In genomic region chr3:172692751-172693310, GRCh38 we compare ENCODE assay signal across 10 cellular contexts. TPM values are rescaled to one million over a fixed set of nuclear protein-coding genes. Genes with fewer than 3 reads are reported as not detected.
DNase-seq lines count a peak whose midpoint lies in the region; ATAC-seq, FAIRE-seq and TF ChIP-seq lines count a peak whose summit lies in the region.
"Had no signal": no experiment of that assay in that cellular context is flagged by ENCODE, and none has a peak within 500 bp of the region (broad histone marks: within the 10 kb centered on the region; RNA-seq: fewer than 3 reads in every experiment).

No MANE protein-coding gene starts in this region.

- ATAC-seq in GM19467 (IDR thresholded peaks at IDR 0.05; ENCODE audit: unreplicated experiment), result peak; percentile 73
- peak; percentile 85 for ATAC-seq in HG03378 (IDR thresholded peaks at IDR 0.05; ENCODE audit: unreplicated experiment)
- ATAC-seq in GM12878, result peak; percentile 76
- ATAC-seq: SK-N-SH treated with all-trans-retinoic acid at 6 μM for 48 hours had no signal

- POLR2A ChIA-PET in GM12878 (lab: Charles Lee), result interaction anchor here (0.6 to 1.2 kb wide), 5 partner anchors 8 to 83 kb away, joined by 3 to 4 read pairs (median 3); partner anchors contain the start of gene ECT2

- no peak overlapping the region for H3K27ac Mint-ChIP-seq in mesothelial cell of epicardium

- TF ChIP-seq POLR2A in GM12878 (IDR thresholded peaks at IDR 0.05; ENCODE audit: low read depth, low read length), result no peak

- TF ChIP-seq CTCF in DOHH2 (IDR thresholded peaks at IDR 0.05; ENCODE audit: low read depth, low read length, poor library complexity, severe bottlenecking) (no peak), GM12878 (IDR thresholded peaks at IDR 0.05 in 2 of 3, conservative IDR thresholded peaks at IDR 0.05 in 1 of 3; ENCODE audit: control insufficient read depth in 2 of 3, extremely low read depth in 1 of 3, insufficient read depth in 1 of 3, low read depth in 3 of 3, low read length in 3 of 3) (no peak), kidney (IDR thresholded peaks at IDR 0.05; ENCODE audit: borderline replicate concordance, extremely low read depth, insufficient read depth) (no peak), mesothelial cell of epicardium (IDR thresholded peaks at IDR 0.05; ENCODE audit: unreplicated experiment) (no peak)

- H3K4me3 Mint-ChIP-seq in mesothelial cell of epicardium, result no peak overlapping the region

- TF ChIP-seq RAD21 in GM12878 (IDR thresholded peaks at IDR 0.05; ENCODE audit: insufficient read depth, low read depth, low read length), result no peak

- H3K4me1 ChIP-seq in DOHH2 (ENCODE audit: control insufficient read depth, low read length) (peaks cover 14% of the 10 kb centered on the region), GM12878 (ENCODE audit: control insufficient read depth, insufficient read depth, low read length) (peaks cover 17% of the 10 kb centered on the region), kidney (ENCODE audit: control insufficient read depth in 1 of 2, insufficient read depth in 1 of 2, low read depth in 1 of 2, low read length in 2 of 2) (no peaks in the 10 kb centered on the region)

- TF ChIP-seq EP300 in GM12878 (IDR thresholded peaks at IDR 0.05; ENCODE audit: borderline replicate concordance in 1 of 2, control insufficient read depth in 1 of 2, low read depth in 2 of 2, low read length in 2 of 2), result no peak

- H3K27ac ChIP-seq in DOHH2 (ENCODE audit: low read depth, low read length), result no peak overlapping the region
- peak overlapping the region; percentile 13 for H3K27ac ChIP-seq in GM12878 (ENCODE audit: control insufficient read depth, insufficient read depth)
- no peak overlapping the region for H3K27ac ChIP-seq in kidney (ENCODE audit: low read depth in 2 of 2, low read length in 2 of 2)

- FAIRE-seq in GM12878 (lab: Jason Lieb, UNC), result peak; percentile 92
- no peak for FAIRE-seq in kidney (lab: Jason Lieb, UNC)
- FAIRE-seq: HTR-8/SVneo had no signal

- CTCF ChIA-PET in GM12878 (lab: Yijun Ruan, JAX), result interaction anchor here (1.0 to 3.7 kb wide), 9 partner anchors 9 to 57 kb away, joined by 3 to 30 read pairs (median 7); partner anchors contain the start of genes ECT2 and NCEH1

- no peak for DNase-seq in GM12878 (ENCODE audit: low read depth, low spot score)
- no peak for DNase-seq in SW480 (ENCODE audit: low spot score)
- no peak for DNase-seq in cerebellum (ENCODE audit: low spot score)
- no peak for DNase-seq in kidney
- DNase-seq in mesothelial cell of epicardium (ENCODE audit: low spot score in 2 of 2, unreplicated experiment in 2 of 2), result no peak

- H3K27me3 ChIP-seq in DOHH2 (ENCODE audit: control insufficient read depth, low read length) (no peaks in the 10 kb centered on the region), GM12878 (replicated peaks in 1 of 2; ENCODE audit: control insufficient read depth in 2 of 2, insufficient read depth in 2 of 2, low read length in 1 of 2) (no peaks in the 10 kb centered on the region)

- no peak overlapping the region for H3K4me3 ChIP-seq in DOHH2 (ENCODE audit: low read length)
- no peak overlapping the region for H3K4me3 ChIP-seq in GM12878
- H3K4me3 ChIP-seq in kidney (ENCODE audit: low read length in 2 of 2), result no peak overlapping the region

- H3F3A ChIP-seq in DOHH2 (ENCODE audit: control insufficient read depth, insufficient read depth), result peaks cover 6% of the 10 kb centered on the region; the same call in 1 of the 2 replicates

- WGBS in GM12878 (ENCODE audit: insufficient coverage, insufficient replicate concordance, low lambda C conversion rate, missing lambda C conversion rate), result 65% methylated on average over 2 of the region's 2 CpGs

- H3K4me2 ChIP-seq in DOHH2 (ENCODE audit: low read length) (peak overlapping the region; percentile 20), GM12878 (ENCODE audit: control insufficient read depth, insufficient read depth) (peak overlapping the region; percentile 61; the same call in 1 of the 2 replicates)

- RAD21 ChIA-PET in GM12878 (lab: Charles Lee; ENCODE audit: unreplicated experiment), result interaction anchor here (0.7 to 1.9 kb wide), 3 partner anchors 17 to 58 kb away, joined by 3 to 7 read pairs (median 4); partner anchors contain the start of gene ECT2

- H3K9me3 Mint-ChIP-seq in mesothelial cell of epicardium, result no peaks in the 10 kb centered on the region

- H3K9me2 ChIP-seq in DOHH2 (replicated peaks; ENCODE audit: control insufficient read depth, low read length), result no peaks in the 10 kb centered on the region

- H3K4me1 Mint-ChIP-seq in mesothelial cell of epicardium, result peaks cover 3% of the 10 kb centered on the region

- no peaks in the 10 kb centered on the region for H3K27me3 Mint-ChIP-seq in mesothelial cell of epicardium (ENCODE audit: low read depth)

- H4K20me1 ChIP-seq in DOHH2 (ENCODE audit: control insufficient read depth, insufficient read depth, low read depth, low read length) (no peaks in the 10 kb centered on the region), GM12878 (ENCODE audit: control insufficient read depth, insufficient read depth) (no peaks in the 10 kb centered on the region)

- H3K9me3 ChIP-seq in DOHH2 (ENCODE audit: control insufficient read depth, insufficient read depth, low read length) (no peaks in the 10 kb centered on the region), GM12878 (replicated peaks; ENCODE audit: control insufficient read depth, insufficient read depth, low read length) (no peaks in the 10 kb centered on the region), kidney (ENCODE audit: control insufficient read depth in 1 of 2, low read length in 2 of 2) (no peaks in the 10 kb centered on the region)

- H2AFZ ChIP-seq in GM12878 (ENCODE audit: control insufficient read depth, low read depth, low read length), result peak overlapping the region; percentile 40

- intact Hi-C loops in GM12878 (cut with micrococcal nuclease; ENCODE audit: unreplicated experiment), result no loop called here
- intact Hi-C loops in kidney (cut with DNase I), result no loop called here

- SMC1A ChIA-PET in GM12878 (lab: Charles Lee; ENCODE audit: uncharacterized antibody, unreplicated experiment), result interaction anchor here (1.1 to 3.4 kb wide), 6 partner anchors 8 to 57 kb away, joined by 3 to 19 read pairs (median 6); partner anchors contain the start of genes ECT2 and NCEH1

- in situ Hi-C loops in GM12878 (cut with MboI), result no loop called here

- no TSS peak for BruUV-seq in GM12878 (replicated peaks; lab: Mats Ljungman, UMichigan)

- no peak overlapping the region for H3K9ac ChIP-seq in GM12878 (ENCODE audit: control insufficient read depth, insufficient read depth, low read length)
- H3K9ac ChIP-seq in kidney (ENCODE audit: low read length in 2 of 2), result no peak overlapping the region

- H3K36me3 Mint-ChIP-seq in mesothelial cell of epicardium, result no peaks in the 10 kb centered on the region

- H3K79me2 ChIP-seq in DOHH2 (ENCODE audit: control insufficient read depth, low read length), result peaks cover 11% of the 10 kb centered on the region
- H3K79me2 ChIP-seq in GM12878 (ENCODE audit: control insufficient read depth, insufficient read depth, low read length), result no peaks in the 10 kb centered on the region

- H3K36me3 ChIP-seq in DOHH2 (ENCODE audit: control insufficient read depth, low read length) (no peaks in the 10 kb centered on the region), GM12878 (ENCODE audit: control insufficient read depth in 2 of 2, insufficient read depth in 2 of 2, low read length in 1 of 2) (no peaks in the 10 kb centered on the region), kidney (ENCODE audit: control insufficient read depth in 1 of 2, insufficient read depth in 2 of 2, low read length in 2 of 2) (no peaks in the 10 kb centered on the region)

TF ChIP-seq in GM12878, 131 proteins besides CTCF, POLR2A, EP300 and RAD21 (continues in another document):
- TF ChIP-seq NR2F1 (conservative IDR thresholded peaks at IDR 0.05), result no peak

RNA-seq across cellular contexts. Expression of gene NCEH1, which starts 18.0 kb away (rescaled TPM):
- 3.0 and 6.1 TPM in 2 replicates for total RNA-seq in GM12878 (2013; cell fraction: nucleolus; rRNA removed)
- total RNA-seq in GM12878 (2014; rRNA removed), result 2.3 and 2.5 TPM in 2 replicates
- 3.6 and 3.9 TPM in 2 replicates for total RNA-seq in GM12878 (2014; rRNA removed; fragmentation: Illumina TruSeq; extraction: Trizol)
- total RNA-seq in GM12878 (2021), result 6.5 and 8.1 TPM in 2 replicates
- polyA plus RNA-seq in GM12878 (2011; ENCODE audit: low read depth), result 1.2 TPM
- polyA plus RNA-seq in GM12878 (2011; rRNA removed), result 5.6 and 6.0 TPM in 2 replicates
- 4.8 and 5.1 TPM in 2 replicates for polyA plus RNA-seq in GM12878 (2011; cell fraction: cytosol; rRNA removed)
- polyA plus RNA-seq in GM12878 (2011; cell fraction: nucleus; rRNA removed), result 2.5 and 2.6 TPM in 2 replicates
- polyA plus RNA-seq in GM12878 (2012), result 1.4 and 1.7 TPM in 2 replicates
- 5.0 and 5.4 TPM in 2 replicates for polyA plus RNA-seq in GM12878 (2014; fragmentation: Illumina TruSeq; extraction: Trizol)
- polyA plus RNA-seq in GM12878 (2014; fragmentation: Nextera tagmentation; extraction: Ambion mirVana), result 1 to 10 TPM; 1.8 to 2.3 TPM
- 3.4 and 3.5 TPM in 2 replicates for polyA plus RNA-seq in GM12878 (2014; rRNA removed)
- polyA plus RNA-seq in GM12878 (2016; fragmentation: Nextera tagmentation; extraction: Ambion mirVana), result 1 to 10 TPM; 5.2 to 7.7 TPM
- polyA minus RNA-seq in GM12878 (2011; rRNA and poly(A)+ RNA removed), result 8.9 and 12.4 TPM in 2 replicates
- 5.3 and 8.3 TPM in 2 replicates for polyA minus RNA-seq in GM12878 (2011; cell fraction: cytosol; rRNA and poly(A)+ RNA removed)
- polyA minus RNA-seq in GM12878 (2011; cell fraction: nucleus; rRNA and poly(A)+ RNA removed), result 4.1 and 12.8 TPM in 2 replicates
- total RNA-seq in cerebellum, result 5.1 TPM
- 43.6 TPM for total RNA-seq in kidney
- 6.7 TPM for polyA plus RNA-seq in kidney (ENCODE audit: insufficient read depth, low read depth, low replicate concordance)
- 1.6 to 1.8 TPM (median 1.8 TPM) in 3 replicates for total RNA-seq in mesothelial cell of epicardium

RNA-seq across cellular contexts. Expression of gene ECT2, which starts 57.7 kb away (rescaled TPM):
- total RNA-seq in GM12878 (2013; cell fraction: nucleolus; rRNA removed), result 55.8 and 56.5 TPM in 2 replicates
- total RNA-seq in GM12878 (2014; rRNA removed) (34.7 and 47.8 TPM in 2 replicates), GM12878 (2014; rRNA removed; fragmentation: Illumina TruSeq; extraction: Trizol) (46.3 and 46.7 TPM in 2 replicates), GM12878 (2021) (37.6 and 38.7 TPM in 2 replicates), cerebellum (26.2 TPM), kidney (15.5 TPM), mesothelial cell of epicardium (20.9 to 22.6 TPM (median 21.9 TPM) in 3 replicates)
- polyA plus RNA-seq in GM12878 (2011; ENCODE audit: low read depth), result 5.0 TPM
- polyA plus RNA-seq in GM12878 (2011; rRNA removed) (47.8 and 80.1 TPM in 2 replicates), GM12878 (2014; fragmentation: Illumina TruSeq; extraction: Trizol) (37.6 and 46.3 TPM in 2 replicates), GM12878 (2014; fragmentation: Nextera tagmentation; extraction: Ambion mirVana) (10 to 100 TPM; 21.5 to 27.5 TPM), GM12878 (2014; rRNA removed) (21.0 and 22.6 TPM in 2 replicates), GM12878 (2016; fragmentation: Nextera tagmentation; extraction: Ambion mirVana) (10 to 100 TPM; 40.2 to 42.8 TPM), kidney (ENCODE audit: insufficient read depth, low read depth, low replicate concordance) (2.4 TPM)
- 14.8 and 15.3 TPM in 2 replicates for polyA plus RNA-seq in GM12878 (2011; cell fraction: cytosol; rRNA removed)
- polyA plus RNA-seq in GM12878 (2011; cell fraction: nucleus; rRNA removed), result 33.3 and 35.5 TPM in 2 replicates
- 9.5 and 13.3 TPM in 2 replicates for polyA plus RNA-seq in GM12878 (2012)
- 33.5 and 37.4 TPM in 2 replicates for polyA minus RNA-seq in GM12878 (2011; rRNA and poly(A)+ RNA removed)
- 16.4 and 22.8 TPM in 2 replicates for polyA minus RNA-seq in GM12878 (2011; cell fraction: cytosol; rRNA and poly(A)+ RNA removed)
- polyA minus RNA-seq in GM12878 (2011; cell fraction: nucleus; rRNA and poly(A)+ RNA removed), result 38.4 and 61.4 TPM in 2 replicates
